ENCODE assay signal across 1 cellular context in the genomic region with DNA sequence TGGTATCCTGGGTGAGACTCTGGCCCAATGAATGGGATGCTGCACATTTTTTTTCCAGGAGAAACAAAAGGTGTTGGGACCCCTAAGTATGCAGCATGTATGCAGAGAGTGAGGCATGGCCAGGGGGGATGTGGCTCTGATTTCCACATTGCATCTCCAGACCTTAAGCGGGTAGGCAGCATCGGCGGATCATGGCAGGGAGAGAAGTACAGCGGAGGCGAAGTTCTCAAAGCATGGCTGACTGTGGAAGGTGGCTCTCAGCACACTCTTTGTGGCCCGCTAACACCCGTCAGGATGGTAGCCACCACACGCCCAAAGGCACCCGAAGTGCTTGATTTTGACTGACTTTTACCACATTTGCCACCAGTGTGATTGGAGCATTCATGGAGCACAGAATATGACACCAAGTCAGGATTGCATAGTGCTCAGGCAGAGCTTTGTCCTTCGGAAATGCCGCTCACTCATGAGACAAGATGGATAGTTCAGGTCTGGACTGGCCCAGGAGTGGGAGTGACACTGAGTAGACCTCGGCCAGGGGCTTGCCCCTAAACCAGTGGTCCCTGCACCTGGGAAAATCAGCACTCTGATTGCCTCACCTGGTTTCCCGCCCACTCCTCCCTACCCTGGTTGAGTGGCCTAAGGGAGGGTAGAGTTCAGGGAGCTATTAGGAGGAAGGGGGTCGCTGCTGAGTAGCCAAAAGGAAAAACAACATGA.
TF ChIP-seq lines count a peak whose summit lies in the region.

No MANE protein-coding gene starts in this region.

TF ChIP-seq in WTC11, 78 proteins besides CTCF, POLR2A, EP300 and RAD21 (continued from another document):
- TF ChIP-seq, protein P1, sequence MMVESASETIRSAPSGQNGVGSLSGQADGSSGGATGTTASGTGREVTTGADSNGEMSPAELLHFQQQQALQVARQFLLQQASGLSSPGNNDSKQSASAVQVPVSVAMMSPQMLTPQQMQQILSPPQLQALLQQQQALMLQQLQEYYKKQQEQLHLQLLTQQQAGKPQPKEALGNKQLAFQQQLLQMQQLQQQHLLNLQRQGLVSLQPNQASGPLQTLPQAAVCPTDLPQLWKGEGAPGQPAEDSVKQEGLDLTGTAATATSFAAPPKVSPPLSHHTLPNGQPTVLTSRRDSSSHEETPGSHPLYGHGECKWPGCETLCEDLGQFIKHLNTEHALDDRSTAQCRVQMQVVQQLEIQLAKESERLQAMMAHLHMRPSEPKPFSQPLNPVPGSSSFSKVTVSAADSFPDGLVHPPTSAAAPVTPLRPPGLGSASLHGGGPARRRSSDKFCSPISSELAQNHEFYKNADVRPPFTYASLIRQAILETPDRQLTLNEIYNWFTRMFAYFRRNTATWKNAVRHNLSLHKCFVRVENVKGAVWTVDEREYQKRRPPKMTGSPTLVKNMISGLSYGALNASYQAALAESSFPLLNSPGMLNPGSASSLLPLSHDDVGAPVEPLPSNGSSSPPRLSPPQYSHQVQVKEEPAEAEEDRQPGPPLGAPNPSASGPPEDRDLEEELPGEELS (CRISPR knock-in tag; IDR thresholded peaks at IDR 0.05): no peak
- TF ChIP-seq GTF2I (CRISPR knock-in tag; conservative IDR thresholded peaks at IDR 0.05) (no peak), TCF7 (CRISPR knock-in tag; IDR thresholded peaks at IDR 0.05; ENCODE audit: low read depth) (no peak), CREM (CRISPR knock-in tag; IDR thresholded peaks at IDR 0.05) (no peak), TEAD4 (CRISPR knock-in tag; IDR thresholded peaks at IDR 0.05) (no peak), E2F1 (CRISPR knock-in tag; IDR thresholded peaks at IDR 0.05) (no peak), SP1 (CRISPR knock-in tag; conservative IDR thresholded peaks at IDR 0.05) (no peak)
- TF ChIP-seq, protein P2, sequence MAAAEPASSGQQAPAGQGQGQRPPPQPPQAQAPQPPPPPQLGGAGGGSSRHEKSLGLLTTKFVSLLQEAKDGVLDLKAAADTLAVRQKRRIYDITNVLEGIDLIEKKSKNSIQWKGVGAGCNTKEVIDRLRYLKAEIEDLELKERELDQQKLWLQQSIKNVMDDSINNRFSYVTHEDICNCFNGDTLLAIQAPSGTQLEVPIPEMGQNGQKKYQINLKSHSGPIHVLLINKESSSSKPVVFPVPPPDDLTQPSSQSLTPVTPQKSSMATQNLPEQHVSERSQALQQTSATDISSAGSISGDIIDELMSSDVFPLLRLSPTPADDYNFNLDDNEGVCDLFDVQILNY (CRISPR knock-in tag; IDR thresholded peaks at IDR 0.05): no peak
